In the genomic region with DNA sequence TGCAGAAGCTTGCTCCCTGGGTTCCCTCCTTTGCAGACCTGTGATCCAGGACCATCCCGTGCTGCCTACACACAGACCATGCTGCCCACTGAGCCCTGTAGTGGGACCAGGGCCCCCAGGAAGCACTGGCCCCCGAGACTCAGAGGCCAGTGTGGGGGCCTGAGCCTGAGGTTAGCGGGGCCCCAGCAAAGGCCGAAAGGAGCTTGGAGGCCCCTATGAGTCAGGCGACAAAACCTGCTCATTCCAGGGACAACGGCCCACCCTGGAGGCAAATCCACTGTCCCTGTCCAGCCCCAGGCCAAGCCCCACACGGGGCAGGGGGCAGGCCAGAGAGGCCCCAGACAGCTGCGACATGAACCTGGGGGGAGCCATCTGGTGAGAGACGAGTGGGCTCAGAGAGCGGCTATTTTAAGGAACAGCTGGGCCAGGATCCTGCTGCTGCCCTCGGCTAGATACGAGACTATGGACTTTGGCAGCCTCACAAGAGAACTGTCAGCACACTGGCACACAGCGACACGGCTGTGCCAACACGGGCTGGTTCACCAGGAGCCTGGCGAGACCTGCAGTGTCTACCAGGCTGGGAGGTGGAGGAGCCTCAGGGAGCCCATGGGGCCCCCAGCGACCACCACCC, we compare ENCODE assay signal across 10 cellular contexts.
DNase-seq lines count a peak whose midpoint lies in the region; ATAC-seq, FAIRE-seq and TF ChIP-seq lines count a peak whose summit lies in the region.
"Had no signal": no experiment of that assay in that cellular context is flagged by ENCODE, and none has a peak within 500 bp of the region (broad histone marks: within the 10 kb centered on the region; RNA-seq: fewer than 3 reads in every experiment).

No MANE protein-coding gene starts in this region.

- peaks cover 8% of the 10 kb centered on the region for H3K4me1 Mint-ChIP-seq in T-helper 2 cell treated with Interferon-gamma antibody and Interleukin-4, amounts not matched to agents 5 μg/mL and 100 μg/mL, for 36 hours (ENCODE audit: low read depth)
- H3K4me1 Mint-ChIP-seq in activated T-helper 1 cell treated with anti-CD3 and anti-CD28 coated beads, Interleukin-12 subunit alpha, Interleukin-12 subunit beta, Interleukin-2, Interleukin-4 antibody, amounts not matched to agents 30 ng/mL and 10 ng/mL and 1 ng/mL, durations not matched to agents 14 hours and 24 hours and 36 hours (ENCODE audit: low read depth): no peaks in the 10 kb centered on the region

- no peak for TF ChIP-seq POLR2A in HepG2 (IDR thresholded peaks at IDR 0.05; ENCODE audit: insufficient read depth in 1 of 2, low read depth in 2 of 2, low read length in 2 of 2)

- no peaks in the 10 kb centered on the region for H3K79me2 ChIP-seq in HepG2 (ENCODE audit: insufficient read depth, low read length)

- no peak for TF ChIP-seq EP300 in HepG2 (IDR thresholded peaks at IDR 0.05; ENCODE audit: low read depth in 2 of 2, low read length in 2 of 2)
- TF ChIP-seq EP300 in HepG2 (CRISPR knock-in tag; IDR thresholded peaks at IDR 0.05; ENCODE audit: borderline replicate concordance): no peak

- ATAC-seq in HepG2: no peak
- ATAC-seq in GM18519 (IDR thresholded peaks at IDR 0.05; ENCODE audit: low FRiP score, unreplicated experiment): no peak
- no peak for ATAC-seq in omental fat pad (ENCODE audit: low FRiP score)

- no peak for DNase-seq in T-helper 2 cell treated with Interferon-gamma antibody and Interleukin-4, amounts not matched to agents 5 μg/mL and 100 μg/mL, for 36 hours (ENCODE audit: low spot score)
- DNase-seq in T-helper 2 cell: no peak
- no peak for DNase-seq in activated T-helper 1 cell treated with anti-CD3 and anti-CD28 coated beads, Interleukin-12 subunit alpha, Interleukin-12 subunit beta, Interleukin-2, Interleukin-4 antibody, amounts not matched to agents 30 ng/mL and 10 ng/mL and 1 ng/mL, durations not matched to agents 14 hours and 24 hours and 36 hours (ENCODE audit: low spot score)
- no peak for DNase-seq in HepG2 (ENCODE audit: low spot score)
- DNase-seq in tibial artery: peak; percentile 67 to 93
- no peak for DNase-seq in omental fat pad (ENCODE audit: low spot score)
- DNase-seq in KBM-7: no peak
- DNase-seq: dermis blood vessel endothelial cell had no signal

- no peak overlapping the region for H3K27ac ChIP-seq in HepG2 (ENCODE audit: extremely low read length, insufficient read depth, low read length)
- H3K27ac ChIP-seq in tibial artery: peak overlapping the region; percentile 74 to 81

- H3K4me1 ChIP-seq in HepG2 (ENCODE audit: insufficient read depth, low read length): peaks cover 9% of the 10 kb centered on the region
- peaks cover 0 to 61% (median 51%) of the 10 kb centered on the region in 4 donors for H3K4me1 ChIP-seq in tibial artery

- H3K9me3 ChIP-seq in HepG2 (ENCODE audit: low read length) (no peaks in the 10 kb centered on the region), tibial artery (no peaks in the 10 kb centered on the region)

- intact Hi-C loops in activated T-helper 1 cell treated with anti-CD3 and anti-CD28 coated beads, Interleukin-12 subunit alpha, Interleukin-12 subunit beta, Interleukin-2, Interleukin-4 antibody, amounts not matched to agents 30 ng/mL and 10 ng/mL and 1 ng/mL, durations not matched to agents 14 hours and 24 hours and 36 hours (cut with micrococcal nuclease): no loop called here
- intact Hi-C loops in HepG2 (cut with micrococcal nuclease; ENCODE audit: unreplicated experiment) (no loop called here), tibial artery (cut with DNase I; ENCODE audit: low total_unique reads) (no loop called here)

- 22% methylated on average over 8 of the region's 17 CpGs for WGBS in HepG2 (ENCODE audit: low lambda C conversion rate)

- TF ChIP-seq RAD21 in HepG2 (CRISPR knock-in tag; IDR thresholded peaks at IDR 0.05): no peak

- H3K4me3 ChIP-seq in HepG2 (replicated peaks in 1 of 3; ENCODE audit: insufficient read depth in 1 of 3, low read depth in 2 of 3, low read length in 3 of 3): no peak overlapping the region
- peak overlapping the region; percentile 61 to 75 for H3K4me3 ChIP-seq in tibial artery

- no peaks in the 10 kb centered on the region for H3K36me3 ChIP-seq in HepG2 (replicated peaks in 1 of 2; ENCODE audit: control insufficient read depth in 1 of 2, insufficient read depth in 2 of 2, low read length in 2 of 2)
- H3K36me3 ChIP-seq in tibial artery: peaks cover 0 to 2% (median 0%) of the 10 kb centered on the region in 3 donors

- H3K36me3 Mint-ChIP-seq in T-helper 2 cell treated with Interferon-gamma antibody and Interleukin-4, amounts not matched to agents 5 μg/mL and 100 μg/mL, for 36 hours (ENCODE audit: low read depth): no peaks in the 10 kb centered on the region
- no peaks in the 10 kb centered on the region for H3K36me3 Mint-ChIP-seq in activated T-helper 1 cell treated with anti-CD3 and anti-CD28 coated beads, Interleukin-12 subunit alpha, Interleukin-12 subunit beta, Interleukin-2, Interleukin-4 antibody, amounts not matched to agents 30 ng/mL and 10 ng/mL and 1 ng/mL, durations not matched to agents 14 hours and 24 hours and 36 hours (ENCODE audit: low read depth)

- POLR2A ChIA-PET in HepG2 (lab: Yijun Ruan, JAX): interaction anchor here (1.2 kb wide), 1 partner anchor 58 kb away, joined by 3 read pairs; no protein-coding TSS in a partner anchor

- H4K20me1 ChIP-seq in HepG2 (ENCODE audit: insufficient read depth, low read length): peaks cover 18% of the 10 kb centered on the region; the same call in 1 of the 2 replicates

- H3K9me3 Mint-ChIP-seq in T-helper 2 cell treated with Interferon-gamma antibody and Interleukin-4, amounts not matched to agents 5 μg/mL and 100 μg/mL, for 36 hours: no peaks in the 10 kb centered on the region
- H3K9me3 Mint-ChIP-seq in activated T-helper 1 cell treated with anti-CD3 and anti-CD28 coated beads, Interleukin-12 subunit alpha, Interleukin-12 subunit beta, Interleukin-2, Interleukin-4 antibody, amounts not matched to agents 30 ng/mL and 10 ng/mL and 1 ng/mL, durations not matched to agents 14 hours and 24 hours and 36 hours: no peaks in the 10 kb centered on the region

- peak overlapping the region; percentile 40 for H3K4me3 Mint-ChIP-seq in T-helper 2 cell treated with Interferon-gamma antibody and Interleukin-4, amounts not matched to agents 5 μg/mL and 100 μg/mL, for 36 hours
- H3K4me3 Mint-ChIP-seq in activated T-helper 1 cell treated with anti-CD3 and anti-CD28 coated beads, Interleukin-12 subunit alpha, Interleukin-12 subunit beta, Interleukin-2, Interleukin-4 antibody, amounts not matched to agents 30 ng/mL and 10 ng/mL and 1 ng/mL, durations not matched to agents 14 hours and 24 hours and 36 hours: peak overlapping the region; percentile 37

- no peak overlapping the region for H3K4me2 ChIP-seq in HepG2 (ENCODE audit: low read depth, low read length)

- BruUV-seq in HepG2 (replicated peaks; lab: Mats Ljungman, UMichigan): no TSS peak

- TF ChIP-seq CTCF in HepG2 (CRISPR knock-in tag; IDR thresholded peaks at IDR 0.05) (no peak), tibial artery (IDR thresholded peaks at IDR 0.05) (no peak), omental fat pad (IDR thresholded peaks at IDR 0.05) (no peak)

- H3K9ac ChIP-seq in HepG2 (ENCODE audit: insufficient read depth, low read depth, low read length): no peak overlapping the region

- peaks cover 2% of the 10 kb centered on the region for H3K27me3 Mint-ChIP-seq in T-helper 2 cell treated with Interferon-gamma antibody and Interleukin-4, amounts not matched to agents 5 μg/mL and 100 μg/mL, for 36 hours (ENCODE audit: low read depth)
- peaks cover 2% of the 10 kb centered on the region for H3K27me3 Mint-ChIP-seq in activated T-helper 1 cell treated with anti-CD3 and anti-CD28 coated beads, Interleukin-12 subunit alpha, Interleukin-12 subunit beta, Interleukin-2, Interleukin-4 antibody, amounts not matched to agents 30 ng/mL and 10 ng/mL and 1 ng/mL, durations not matched to agents 14 hours and 24 hours and 36 hours (ENCODE audit: insufficient read depth)

- no peak for FAIRE-seq in HepG2 (lab: Jason Lieb, UNC)
- FAIRE-seq: RCC 7860 had no signal

- H3K27me3 ChIP-seq in HepG2 (ENCODE audit: control insufficient read depth in 1 of 2, insufficient read depth in 2 of 2, low read length in 2 of 2) (peaks cover 27 to 75% of the 10 kb centered on the region in 2 experiments), tibial artery (no peaks in the 10 kb centered on the region)

- H2AFZ ChIP-seq in HepG2 (ENCODE audit: low read length): no peak overlapping the region

- CTCF ChIA-PET in HepG2 (lab: Yijun Ruan, JAX; ENCODE audit: low intra/inter-chr PET ratio, low total read pairs): no interaction called here

- in situ Hi-C loops in HepG2 (cut with HindIII; ENCODE audit: extremely low pct_ligation_motif_present, low pct_unique_long_range_greater_than_20kb): no loop called here
- in situ Hi-C loops in KBM-7 (cut with MboI; ENCODE audit: low pct_unique_long_range_greater_than_20kb, low sequenced_read_pairs): no loop called here

- no peak overlapping the region for H3K27ac Mint-ChIP-seq in T-helper 2 cell treated with Interferon-gamma antibody and Interleukin-4, amounts not matched to agents 5 μg/mL and 100 μg/mL, for 36 hours
- H3K27ac Mint-ChIP-seq in activated T-helper 1 cell treated with anti-CD3 and anti-CD28 coated beads, Interleukin-12 subunit alpha, Interleukin-12 subunit beta, Interleukin-2, Interleukin-4 antibody, amounts not matched to agents 30 ng/mL and 10 ng/mL and 1 ng/mL, durations not matched to agents 14 hours and 24 hours and 36 hours: no peak overlapping the region

TF ChIP-seq in HepG2, 621 proteins besides CTCF, POLR2A, EP300 and RAD21 (continues in another document):
- TF ChIP-seq RFX1 (IDR thresholded peaks at IDR 0.05) (no peak), GATAD1 (CRISPR knock-in tag; IDR thresholded peaks at IDR 0.05) (no peak), SAP130 (CRISPR knock-in tag; IDR thresholded peaks at IDR 0.05; ENCODE audit: low read depth) (no peak), KDM3A (CRISPR knock-in tag; IDR thresholded peaks at IDR 0.05; ENCODE audit: low read depth) (no peak), AGO2 (optimal IDR thresholded peaks at IDR 0.05; ENCODE audit: low read depth, low read length) (peak; percentile 87), HNRNPH1 (optimal IDR thresholded peaks at IDR 0.05; ENCODE audit: low read depth, low read length) (no peak), SETDB1 (CRISPR knock-in tag; IDR thresholded peaks at IDR 0.05; ENCODE audit: borderline replicate concordance) (no peak), ZNF10 (CRISPR knock-in tag; IDR thresholded peaks at IDR 0.05; ENCODE audit: borderline replicate concordance, low read depth) (no peak), RNF2 (conservative IDR thresholded peaks at IDR 0.05; ENCODE audit: low read depth) (no peak)
- TF ChIP-seq, protein P1, sequence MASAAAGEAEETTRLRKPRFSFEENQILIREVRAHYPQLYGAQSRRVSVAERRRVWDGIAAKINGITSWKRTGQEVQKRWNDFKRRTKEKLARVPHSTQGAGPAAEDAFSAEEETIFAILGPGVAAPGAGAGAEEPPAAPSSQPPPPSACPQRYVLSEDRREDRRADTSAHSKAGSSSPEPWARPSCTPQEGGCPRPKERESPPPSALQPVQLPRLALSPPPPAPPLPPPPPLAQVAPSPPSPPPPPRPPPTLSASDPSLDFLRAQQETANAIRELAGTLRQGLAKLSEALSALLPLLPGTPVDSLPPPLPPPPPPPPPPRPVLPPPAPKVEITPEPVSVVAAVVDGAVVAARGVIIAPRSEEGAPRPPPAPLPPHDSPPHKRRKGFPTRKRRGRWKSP (CRISPR knock-in tag; IDR thresholded peaks at IDR 0.05): no peak

Comparison
In these comparisons a context has a peak if more than half of its experiments do, and no peak if none do; other contexts are left out.
1. DNase-seq: peak in tibial artery (2 of 2); none in T-helper 2 cell treated with Interferon-gamma antibody and Interleukin-4, amounts not matched to agents 5 μg/mL and 100 μg/mL, for 36 hours (single experiment), T-helper 2 cell (0 of 5), activated T-helper 1 cell treated with anti-CD3 and anti-CD28 coated beads, Interleukin-12 subunit alpha, Interleukin-12 subunit beta, Interleukin-2, Interleukin-4 antibody, amounts not matched to agents 30 ng/mL and 10 ng/mL and 1 ng/mL, durations not matched to agents 14 hours and 24 hours and 36 hours (single experiment), HepG2 (single experiment), omental fat pad (single experiment) and KBM-7 (single experiment).
2. H3K4me3 ChIP-seq: peak in tibial artery (2 of 2); none in HepG2 (0 of 3).